8 cellular contexts compared by ENCODE assay signal in the genomic region with DNA sequence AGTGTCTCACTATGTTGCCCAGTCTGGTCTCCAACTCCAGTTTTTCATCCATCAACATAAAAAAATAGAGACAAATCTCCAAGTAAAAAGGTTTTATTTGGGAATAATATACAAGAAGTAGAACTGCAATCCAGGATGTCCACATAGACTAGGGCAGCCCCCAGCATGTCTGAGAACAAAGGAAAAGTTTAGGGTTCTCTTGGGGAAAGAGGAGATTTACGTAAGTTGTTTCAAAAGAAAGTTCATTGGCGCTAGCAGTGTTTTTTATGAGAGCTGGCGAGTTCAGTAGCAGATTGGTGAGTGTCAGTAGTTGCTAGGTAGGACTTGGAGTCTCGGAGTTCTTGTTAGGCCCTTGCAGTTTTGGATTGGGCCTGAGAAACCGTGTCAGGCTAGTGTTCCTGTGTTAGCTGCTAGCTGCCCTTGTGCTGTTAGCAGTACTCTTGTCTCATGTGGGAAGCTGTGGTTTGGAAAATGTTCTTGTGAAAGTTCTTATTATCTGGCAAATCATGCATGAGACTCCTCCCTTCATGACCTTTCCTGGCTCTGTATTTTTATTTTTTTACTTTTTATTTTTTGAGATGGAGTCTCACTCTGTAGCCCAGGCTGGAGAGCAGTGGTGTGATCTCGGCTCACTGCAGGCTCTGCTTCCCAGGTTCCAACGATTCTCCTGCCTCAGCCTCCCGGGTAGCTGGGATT. TPM values are rescaled to one million over a fixed set of nuclear protein-coding genes. Genes with fewer than 3 reads are reported as not detected.
DNase-seq lines count a peak whose midpoint lies in the region; ATAC-seq and TF ChIP-seq lines count a peak whose summit lies in the region.

No MANE protein-coding gene starts in this region.

- peak overlapping the region; percentile 27 to 83 (median 70) for H3K27ac ChIP-seq in spleen

- H3K36me3 ChIP-seq in spleen, result no peaks in the 10 kb centered on the region

- no peaks in the 10 kb centered on the region for H3K9me3 ChIP-seq in T-helper 17 cell (ENCODE audit: control insufficient read depth, low read length, poor library complexity, severe bottlenecking)
- no peaks in the 10 kb centered on the region for H3K9me3 ChIP-seq in spleen

- TF ChIP-seq POLR2A in spleen (IDR thresholded peaks at IDR 0.05), result no peak

- TF ChIP-seq CTCF in spleen (IDR thresholded peaks at IDR 0.05 in 8 of 11, conservative IDR thresholded peaks at IDR 0.05 in 3 of 11), result peak in 1 of 11 experiments; percentile 7

- no peaks in the 10 kb centered on the region for H3K27me3 ChIP-seq in spleen (replicated peaks in 1 of 7)

- ATAC-seq in GM19452 (IDR thresholded peaks at IDR 0.05; ENCODE audit: unreplicated experiment), result peak; percentile 91
- ATAC-seq in HG03378 (IDR thresholded peaks at IDR 0.05; ENCODE audit: unreplicated experiment), result peak; percentile 96
- ATAC-seq in T-helper 17 cell, result peak; percentile 79
- ATAC-seq in left cardiac atrium, result peak; percentile 98

- H3K4me3 ChIP-seq in spleen, result no peak overlapping the region

- H3K27me3 Mint-ChIP-seq in T-helper 17 cell, result peaks cover 48% of the 10 kb centered on the region

- intact Hi-C loops in left cardiac atrium (cut with DNase I), result no loop called here
- intact Hi-C loops in spleen (cut with DNase I; ENCODE audit: low total_unique reads), result no loop called here

- peaks cover 0 to 17% (median 10%) of the 10 kb centered on the region in 6 donors for H3K4me1 ChIP-seq in spleen

- no peak overlapping the region for H3K4me3 Mint-ChIP-seq in T-helper 17 cell

- DNase-seq in DMS114 treated with DMSO at 0.1 percent for 48 hours (lab: John Stamatoyannopoulos, UW; ENCODE audit: unreplicated experiment), result peak; percentile 91
- no peak for DNase-seq in T-helper 17 cell
- peak; percentile 51 for DNase-seq in left cardiac atrium
- DNase-seq in spleen, result no peak
- no peak for DNase-seq in ecto neural progenitor cell (ENCODE audit: low spot score)
- DNase-seq in mesenteric fat pad (ENCODE audit: low spot score), result no peak

- WGBS in spleen, 5 donors, result 28 to 49% (median 36%) methylated on average over 8 of the region's 8 CpGs

- H3K36me3 Mint-ChIP-seq in T-helper 17 cell (ENCODE audit: low read depth), result no peaks in the 10 kb centered on the region

- peaks cover 2% of the 10 kb centered on the region for H3K4me1 Mint-ChIP-seq in T-helper 17 cell

- no peak overlapping the region for H3K27ac Mint-ChIP-seq in T-helper 17 cell

RNA-seq across cellular contexts. Expression of gene TTLL9, which starts 24.7 kb away (rescaled TPM):
- not detected for total RNA-seq in T-helper 17 cell
- under 1 TPM in 1 of 2 donors, not detected in 1; 0.13 TPM for total RNA-seq in left cardiac atrium
- total RNA-seq in spleen, result under 1 TPM; 0.23 to 0.79 (median 0.37) TPM
- polyA plus RNA-seq in spleen, result under 1 TPM; 0.22 to 0.33 (median 0.30) TPM
- 0.13 TPM for total RNA-seq in mesenteric fat pad

RNA-seq across cellular contexts. Expression of gene DUSP15, which starts 24.8 kb away (rescaled TPM):
- total RNA-seq in T-helper 17 cell (not detected), left cardiac atrium (1 to 10 TPM; 4.2 to 5.7 TPM), spleen (1 to 10 TPM in 6 of 7 donors, under 1 TPM in 1; 0.69 to 7.3 (median 2.1) TPM), mesenteric fat pad (0.77 TPM)
- polyA plus RNA-seq in spleen, result 1 to 10 TPM; 2.5 to 6.7 (median 3.0) TPM

RNA-seq across cellular contexts. Expression of gene FOXS1, which starts 49.7 kb away (rescaled TPM):
- not detected for total RNA-seq in T-helper 17 cell
- 1 to 10 TPM; 1.6 to 3.1 TPM for total RNA-seq in left cardiac atrium
- 1 to 10 TPM; 1.4 to 5.6 (median 1.9) TPM for total RNA-seq in spleen
- polyA plus RNA-seq in spleen, result 1 to 10 TPM; 1.9 to 5.7 (median 2.8) TPM
- not detected for total RNA-seq in mesenteric fat pad

RNA-seq across cellular contexts. Expression of gene PDRG1, which starts 56.7 kb away (rescaled TPM):
- total RNA-seq in T-helper 17 cell, result 1 to 10 TPM; 7.2 to 9.0 TPM
- 1 to 10 TPM; 8.8 to 9.6 TPM for total RNA-seq in left cardiac atrium
- total RNA-seq in spleen, result 10 to 100 TPM in 4 of 7 donors, 1 to 10 TPM in 3; 8.2 to 13.9 (median 10.4) TPM
- polyA plus RNA-seq in spleen, result 10 to 100 TPM; 15.8 to 21.1 (median 19.7) TPM
- 5.9 TPM for total RNA-seq in mesenteric fat pad

Comparison
In these comparisons a context has a peak if more than half of its experiments do, and no peak if none do; other contexts are left out.
1. DNase-seq: peak in DMS114 treated with DMSO at 0.1 percent for 48 hours (single experiment) and left cardiac atrium (single experiment); none in T-helper 17 cell (0 of 3), spleen (single experiment), ecto neural progenitor cell (single experiment) and mesenteric fat pad (single experiment).
2. Peak in every context shown above with its lines, with median percentiles within 50 percentile points of each other: ATAC-seq.